Comparison of ENCODE assay signal across 12 cellular contexts in the genomic region with DNA sequence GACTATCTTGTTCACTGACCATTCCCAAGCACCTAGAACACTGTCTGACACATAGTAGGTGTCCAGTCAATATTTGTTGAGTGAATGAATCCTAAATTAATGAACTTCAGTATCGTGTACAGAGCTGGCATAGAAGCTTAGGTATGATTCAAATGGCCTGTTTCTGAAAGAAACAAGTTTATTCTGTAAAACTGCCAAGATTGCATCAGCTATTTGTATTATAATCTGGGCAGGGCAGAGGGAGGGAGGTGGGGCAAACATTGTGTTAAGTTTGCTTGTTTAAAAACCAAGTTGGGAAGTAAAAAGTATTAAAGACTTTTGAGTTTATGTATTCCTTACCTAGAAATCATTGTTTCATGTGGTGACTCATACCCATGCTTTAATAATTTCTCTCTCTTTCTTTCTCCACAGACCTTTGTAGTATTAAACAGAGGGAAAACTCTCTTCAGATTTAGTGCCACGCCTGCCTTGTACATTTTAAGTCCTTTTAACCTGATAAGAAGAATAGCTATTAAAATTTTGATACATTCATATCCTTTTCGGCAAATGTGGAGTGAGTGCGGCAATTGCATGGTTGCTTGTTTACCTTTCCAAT.
DNase-seq lines count a peak whose midpoint lies in the region; ATAC-seq, FAIRE-seq and TF ChIP-seq lines count a peak whose summit lies in the region.
"Had no signal": no experiment of that assay in that cellular context is flagged by ENCODE, and none has a peak within 500 bp of the region (broad histone marks: within the 10 kb centered on the region; RNA-seq: fewer than 3 reads in every experiment).

No MANE protein-coding gene starts in this region.

- H3K27me3 ChIP-seq in BJ (ENCODE audit: control insufficient read depth, insufficient read depth, low read length) (no peaks in the 10 kb centered on the region), MG63 (no peaks in the 10 kb centered on the region), mesenchymal stem cell (ENCODE audit: control insufficient read depth in 1 of 2, insufficient read depth in 1 of 2, low read length in 2 of 2) (peaks cover 0 to 11% of the 10 kb centered on the region in 2 experiments)
- H3K27me3 ChIP-seq: testis had no signal

- H2BK15ac ChIP-seq in mesenchymal stem cell (ENCODE audit: low read depth, poor library complexity, severe bottlenecking) = no peak overlapping the region

- no peak overlapping the region for H2BK12ac ChIP-seq in mesenchymal stem cell (ENCODE audit: low read length in 2 of 2)

- TF ChIP-seq CTCF in BJ (IDR thresholded peaks at IDR 0.05; ENCODE audit: insufficient read depth, low read depth, low read length) (no peak), choroid plexus epithelial cell (conservative IDR thresholded peaks at IDR 0.05; ENCODE audit: low read depth, low read length) (no peak)

- no peak overlapping the region for H4K8ac ChIP-seq in mesenchymal stem cell (ENCODE audit: low read length)

- H3K18ac ChIP-seq in mesenchymal stem cell (ENCODE audit: low read depth in 1 of 2, low read length in 2 of 2) = no peak overlapping the region

- ATAC-seq in GM19035 (IDR thresholded peaks at IDR 0.05; ENCODE audit: unreplicated experiment) = no peak

- POLR2A ChIA-PET in BJ (lab: Charles Lee) = interaction anchor here (0.5 kb wide), 1 partner anchor 299 kb away, joined by 4 read pairs; no protein-coding TSS in a partner anchor

- no peak overlapping the region for H3K14ac ChIP-seq in mesenchymal stem cell (ENCODE audit: low read length in 2 of 2)

- H3K4me2 ChIP-seq in mesenchymal stem cell (ENCODE audit: low read length, poor library complexity, severe bottlenecking) = no peak overlapping the region

- H2BK120ac ChIP-seq in mesenchymal stem cell (ENCODE audit: low read depth, low read length) = no peak overlapping the region

- no peak overlapping the region for H4K91ac ChIP-seq in mesenchymal stem cell (ENCODE audit: low read length)

- no peak overlapping the region for H3K4me3 ChIP-seq in BJ (ENCODE audit: low read depth, low read length)
- no peak overlapping the region for H3K4me3 ChIP-seq in MG63
- H3K4me3 ChIP-seq in choroid plexus epithelial cell (ENCODE audit: low read depth, low read length) = no peak overlapping the region
- H3K4me3 ChIP-seq in mesenchymal stem cell (ENCODE audit: insufficient read depth in 1 of 2, low read depth in 1 of 2, low read length in 2 of 2) = no peak overlapping the region
- H3K4me3 ChIP-seq: testis had no signal

- no peaks in the 10 kb centered on the region for H3K9me3 ChIP-seq in MG63
- no peaks in the 10 kb centered on the region for H3K9me3 ChIP-seq in mesenchymal stem cell (ENCODE audit: control insufficient read depth, low read length)
- H3K9me3 ChIP-seq: testis had no signal

- H3K23ac ChIP-seq in mesenchymal stem cell (ENCODE audit: low read length in 2 of 2) = no peak overlapping the region

- DNase-seq in BJ (ENCODE audit: low read depth) = peak; percentile 31
- DNase-seq in MG63 = peak; percentile 52
- peak; percentile 37 for DNase-seq in choroid plexus epithelial cell (ENCODE audit: low read depth)
- peak; percentile 6 for DNase-seq in mesenchymal stem cell
- DNase-seq in NCI-H146 (lab: John Stamatoyannopoulos, UW) = no peak
- no peak for DNase-seq in inferior parietal cortex (ENCODE audit: extremely low spot score)
- no peak for DNase-seq in GM12892 (ENCODE audit: insufficient read length)
- DNase-seq: activated effector memory CD4-positive, alpha-beta T cell treated with Interleukin-2 at 50 U/mL for 16 hours; DMS 273 treated with DMSO at 0.1 percent for 48 hours; NCI-H524; testis had no signal

- no peaks in the 10 kb centered on the region for H3K79me1 ChIP-seq in mesenchymal stem cell (replicated peaks; ENCODE audit: low read length, poor library complexity, severe bottlenecking)

- H3K4me1 ChIP-seq in mesenchymal stem cell (ENCODE audit: control insufficient read depth, insufficient read depth, low read depth, low read length) = no peaks in the 10 kb centered on the region
- H3K4me1 ChIP-seq: testis had no signal

- WGBS in mesenchymal stem cell = 43% methylated on average over 1 of the region's 4 CpGs

- H2AFZ ChIP-seq in mesenchymal stem cell (ENCODE audit: low read depth, low read length) = no peak overlapping the region

- H2AK5ac ChIP-seq in mesenchymal stem cell (ENCODE audit: low read length, severe bottlenecking) = no peak overlapping the region

- CTCF ChIA-PET in BJ (lab: Yijun Ruan, JAX) = interaction anchor here (0.8 to 2.2 kb wide), 7 partner anchors 10 to 150 kb away, joined by 3 to 4 read pairs (median 3); no protein-coding TSS in a partner anchor

- no peak overlapping the region for H3K4ac ChIP-seq in mesenchymal stem cell (ENCODE audit: low read depth in 1 of 2, low read length in 2 of 2)

- FAIRE-seq in GM12892 (lab: Jason Lieb, UNC) = no peak

- H3K27ac ChIP-seq in mesenchymal stem cell (ENCODE audit: low read length, poor library complexity, severe bottlenecking) = no peak overlapping the region
- H3K27ac ChIP-seq: testis had no signal

- peak overlapping the region; percentile 12 for H3K9ac ChIP-seq in mesenchymal stem cell (ENCODE audit: low read length)

- H3K36me3 ChIP-seq in BJ (ENCODE audit: control insufficient read depth, insufficient read depth, low read length) (no peaks in the 10 kb centered on the region), MG63 (no peaks in the 10 kb centered on the region), mesenchymal stem cell (ENCODE audit: control insufficient read depth in 1 of 2, insufficient read depth in 2 of 2, low read depth in 1 of 2, low read length in 2 of 2) (peaks cover 0 to 2% of the 10 kb centered on the region in 2 experiments)

- no peak for TF ChIP-seq POLR2A in GM12892 (IDR thresholded peaks at IDR 0.05; ENCODE audit: low read depth, low read length)

- no peak overlapping the region for H2BK5ac ChIP-seq in mesenchymal stem cell (ENCODE audit: low read depth, low read length, poor library complexity, severe bottlenecking)

Comparison
In these comparisons a context has a peak if more than half of its experiments do, and no peak if none do; other contexts are left out.
1. DNase-seq: peak in BJ (single experiment), MG63 (single experiment), choroid plexus epithelial cell (single experiment) and mesenchymal stem cell (single experiment); none in NCI-H146 (single experiment), inferior parietal cortex (single experiment) and GM12892 (single experiment).